ENCODE assay signal across 8 cellular contexts in genomic region chr19:10416083-10416379, GRCh38. TPM values are rescaled to one million over a fixed set of nuclear protein-coding genes. Genes with fewer than 3 reads are reported as not detected.
DNase-seq lines count a peak whose midpoint lies in the region; ATAC-seq and TF ChIP-seq lines count a peak whose summit lies in the region.

No MANE protein-coding gene starts in this region.

- peak overlapping the region; percentile 78 for H3K4me3 Mint-ChIP-seq in stimulated activated naive CD8-positive, alpha-beta T cell treated with anti-CD3 and anti-CD28 coated beads, Interleukin-15, Interleukin-2, amounts not matched to agents 100 ng/mL and 50 ng/mL, for 24 hours
- peak overlapping the region; percentile 79 for H3K4me3 Mint-ChIP-seq in memory B cell

- no peaks in the 10 kb centered on the region for H3K36me3 Mint-ChIP-seq in stimulated activated naive CD8-positive, alpha-beta T cell treated with anti-CD3 and anti-CD28 coated beads, Interleukin-15, Interleukin-2, amounts not matched to agents 100 ng/mL and 50 ng/mL, for 24 hours (ENCODE audit: low read depth)
- H3K36me3 Mint-ChIP-seq in memory B cell = no peaks in the 10 kb centered on the region

- H3K4me1 ChIP-seq in body of pancreas = peaks cover 40% of the 10 kb centered on the region

- intact Hi-C loops in body of pancreas (cut with DNase I) = no loop called here

- DNase-seq in stimulated activated naive CD8-positive, alpha-beta T cell treated with anti-CD3 and anti-CD28 coated beads, Interleukin-15, Interleukin-2, amounts not matched to agents 100 U/mL and 50 U/mL, for 24 hours = no peak
- DNase-seq in body of pancreas = no peak
- DNase-seq in memory B cell (ENCODE audit: low spot score in 2 of 2) = no peak
- no peak for DNase-seq in occipital lobe (lab: John Stamatoyannopoulos, UW)
- DNase-seq in NCI-H146 treated with DMSO at 0.1 percent for 48 hours (lab: John Stamatoyannopoulos, UW; ENCODE audit: unreplicated experiment) = no peak

- peaks cover 25% of the 10 kb centered on the region for H3K27me3 Mint-ChIP-seq in stimulated activated naive CD8-positive, alpha-beta T cell treated with anti-CD3 and anti-CD28 coated beads, Interleukin-15, Interleukin-2, amounts not matched to agents 100 ng/mL and 50 ng/mL, for 24 hours
- peaks cover 20% of the 10 kb centered on the region for H3K27me3 Mint-ChIP-seq in memory B cell

- H3K9me3 Mint-ChIP-seq in stimulated activated naive CD8-positive, alpha-beta T cell treated with anti-CD3 and anti-CD28 coated beads, Interleukin-15, Interleukin-2, amounts not matched to agents 100 ng/mL and 50 ng/mL, for 24 hours = no peaks in the 10 kb centered on the region
- peaks cover 2% of the 10 kb centered on the region for H3K9me3 Mint-ChIP-seq in memory B cell

- no peak for ATAC-seq in stimulated activated naive CD8-positive, alpha-beta T cell treated with anti-CD3 and anti-CD28 coated beads, Interleukin-15, Interleukin-2, amounts not matched to agents 100 U/mL and 50 U/mL, for 24 hours
- ATAC-seq in body of pancreas (no peak), memory B cell (ENCODE audit: low read depth) (no peak), GM18873 (IDR thresholded peaks at IDR 0.05; ENCODE audit: low FRiP score, unreplicated experiment) (no peak), HG02981 (IDR thresholded peaks at IDR 0.05; ENCODE audit: unreplicated experiment) (no peak)

- H3K27ac ChIP-seq in body of pancreas = peak overlapping the region in 3 of 4 donors; percentile 18 to 67 (median 58)

- peak overlapping the region; percentile 67 for H3K27ac Mint-ChIP-seq in stimulated activated naive CD8-positive, alpha-beta T cell treated with anti-CD3 and anti-CD28 coated beads, Interleukin-15, Interleukin-2, amounts not matched to agents 100 ng/mL and 50 ng/mL, for 24 hours
- H3K27ac Mint-ChIP-seq in memory B cell = peak overlapping the region; percentile 95

- peaks cover 0 to 19% of the 10 kb centered on the region in 2 donors for H3K27me3 ChIP-seq in body of pancreas

- H3K9me3 ChIP-seq in body of pancreas = no peaks in the 10 kb centered on the region

- no peak for TF ChIP-seq CTCF in body of pancreas (IDR thresholded peaks at IDR 0.05)

- H3K36me3 ChIP-seq in body of pancreas (replicated peaks in 1 of 2; ENCODE audit: insufficient read depth in 1 of 2, low read depth in 2 of 2) = no peaks in the 10 kb centered on the region

- 0 to 3% methylated on average over 2 to 9 of the region's 9 CpGs for WGBS in body of pancreas, 2 donors

- peak overlapping the region in 1 of 2 donors; percentile 11 for H3K4me3 ChIP-seq in body of pancreas

- peaks cover 68% of the 10 kb centered on the region for H3K4me1 Mint-ChIP-seq in stimulated activated naive CD8-positive, alpha-beta T cell treated with anti-CD3 and anti-CD28 coated beads, Interleukin-15, Interleukin-2, amounts not matched to agents 100 ng/mL and 50 ng/mL, for 24 hours (ENCODE audit: low read depth)
- peaks cover 29% of the 10 kb centered on the region for H3K4me1 Mint-ChIP-seq in memory B cell

- TF ChIP-seq POLR2A in body of pancreas (IDR thresholded peaks at IDR 0.05) = no peak

RNA-seq across cellular contexts. Expression of gene PDE4A, which starts 4.3 kb away (rescaled TPM):
- total RNA-seq in body of pancreas (10 to 100 TPM in 1 of 2 donors, 1 to 10 TPM in 1; 8.8 to 17.1 TPM), occipital lobe (5.6 TPM)

RNA-seq across cellular contexts. Expression of gene CDC37, which starts 12.7 kb away (rescaled TPM):
- total RNA-seq in body of pancreas = 100 to 1,000 TPM in 1 of 2 donors, 10 to 100 TPM in 1; 89.7 to 122 TPM
- total RNA-seq in occipital lobe = 43.7 TPM

RNA-seq across cellular contexts. Expression of gene TYK2, which starts 35.7 kb away (rescaled TPM):
- total RNA-seq in body of pancreas (100 to 1,000 TPM in 1 of 2 donors, 10 to 100 TPM in 1; 72.4 to 168 TPM), occipital lobe (26.5 TPM)
